Comparison of ENCODE assay signal across 15 cellular contexts in genomic region chr9:96158147-96158546, GRCh38.
DNase-seq lines count a peak whose midpoint lies in the region; ATAC-seq and TF ChIP-seq lines count a peak whose summit lies in the region.
"Had no signal": no experiment of that assay in that cellular context is flagged by ENCODE, and none has a peak within 500 bp of the region (broad histone marks: within the 10 kb centered on the region; RNA-seq: fewer than 3 reads in every experiment).

No MANE protein-coding gene starts in this region.

- H3K9me3 ChIP-seq in BLaER1 treated with 17β-estradiol and CSF1 and Interleukin-3, amounts not matched to agents 10 nM and 100 nM (replicated peaks in 1 of 11), result peaks cover 0 to 20% (median 6%) of the 10 kb centered on the region in 11 experiments; a peak in 10 of 22 replicates
- H3K9me3 ChIP-seq in WERI-Rb-1 (ENCODE audit: severe bottlenecking), result no peaks in the 10 kb centered on the region
- H3K9me3 ChIP-seq in osteoblast (ENCODE audit: low read depth, low read length), result no peaks in the 10 kb centered on the region
- H3K9me3 ChIP-seq in mucosa of descending colon, result no peaks in the 10 kb centered on the region
- H3K9me3 ChIP-seq: A549 had no signal

- ATAC-seq in GM23338 (no peak), GM21447 (IDR thresholded peaks at IDR 0.05; ENCODE audit: unreplicated experiment) (no peak), mucosa of descending colon (no peak)
- ATAC-seq: A549, HCT116 had no signal

- H3K4me3 Mint-ChIP-seq in GM23338, result no peak overlapping the region
- H3K4me3 Mint-ChIP-seq: CD4-positive, CD25-positive, alpha-beta regulatory T cell; IgD-negative memory B cell had no signal

- no peaks in the 10 kb centered on the region for H4K20me1 ChIP-seq in BLaER1 treated with 17β-estradiol and CSF1 and Interleukin-3, amounts not matched to agents 10 nM and 100 nM
- H4K20me1 ChIP-seq in GM23338 (replicated peaks; ENCODE audit: insufficient read depth), result no peaks in the 10 kb centered on the region
- no peaks in the 10 kb centered on the region for H4K20me1 ChIP-seq in osteoblast (ENCODE audit: insufficient read depth, low read length)

- no peaks in the 10 kb centered on the region for H3F3A ChIP-seq in GM23338 (replicated peaks; ENCODE audit: low read depth)

- no peaks in the 10 kb centered on the region for H3K36me3 Mint-ChIP-seq in GM23338 (ENCODE audit: low read depth)
- H3K36me3 Mint-ChIP-seq: CD4-positive, CD25-positive, alpha-beta regulatory T cell; IgD-negative memory B cell had no signal

- intact Hi-C loops in mucosa of descending colon (cut with DNase I, micrococcal nuclease), result no loop called here

- no peak overlapping the region for H3K27ac Mint-ChIP-seq in GM23338
- H3K27ac Mint-ChIP-seq: IgD-negative memory B cell had no signal

- H3K4me1 ChIP-seq in BLaER1 treated with 17β-estradiol and CSF1 and Interleukin-3, amounts not matched to agents 10 nM and 100 nM, result peaks cover 57 to 76% (median 72%) of the 10 kb centered on the region in 10 experiments
- H3K4me1 ChIP-seq in GM23338 (ENCODE audit: insufficient read depth), result peaks cover 3% of the 10 kb centered on the region; the same call in 1 of the 2 replicates
- H3K4me1 ChIP-seq in osteoblast (ENCODE audit: insufficient read depth, low read length), result no peaks in the 10 kb centered on the region
- H3K4me1 ChIP-seq in mucosa of descending colon (ENCODE audit: low read depth), result no peaks in the 10 kb centered on the region
- H3K4me1 ChIP-seq: A549 had no signal

- H3K9me3 Mint-ChIP-seq in GM23338, result no peaks in the 10 kb centered on the region; the same call in 2 of the 3 replicates

- peak overlapping the region in 5 of 11 experiments; percentile 14 to 68 (median 53); a peak in 7 of 22 replicates for H3K27ac ChIP-seq in BLaER1 treated with 17β-estradiol and CSF1 and Interleukin-3, amounts not matched to agents 10 nM and 100 nM
- H3K27ac ChIP-seq in GM23338 (ENCODE audit: low read depth) (no peak overlapping the region), WERI-Rb-1 (no peak overlapping the region), osteoblast (ENCODE audit: low read depth, low read length) (no peak overlapping the region)
- H3K27ac ChIP-seq: A549, KMS-11 had no signal

- H3K4me2 ChIP-seq in BLaER1 treated with 17β-estradiol and CSF1 and Interleukin-3, amounts not matched to agents 10 nM and 100 nM, result peak overlapping the region; percentile 48 to 81 (median 72)
- no peak overlapping the region for H3K4me2 ChIP-seq in GM23338
- H3K4me2 ChIP-seq in osteoblast (ENCODE audit: insufficient read depth, low read length), result no peak overlapping the region
- H3K4me2 ChIP-seq: A549, KMS-11 had no signal

- H3K79me2 ChIP-seq in GM23338 (replicated peaks; ENCODE audit: insufficient read depth) (no peaks in the 10 kb centered on the region), osteoblast (ENCODE audit: insufficient read depth, low read length) (no peaks in the 10 kb centered on the region)

- no peak overlapping the region for H3K9ac ChIP-seq in BLaER1 treated with 17β-estradiol and CSF1 and Interleukin-3, amounts not matched to agents 10 nM and 100 nM
- H3K9ac ChIP-seq: KMS-11 had no signal

- no peak overlapping the region for H3K4me3 ChIP-seq in BLaER1 treated with 17β-estradiol and CSF1 and Interleukin-3, amounts not matched to agents 10 nM and 100 nM
- H3K4me3 ChIP-seq in GM23338 (no peak overlapping the region), WERI-Rb-1 (ENCODE audit: low read depth, low read length) (no peak overlapping the region), osteoblast (ENCODE audit: insufficient read depth, low read length) (no peak overlapping the region), mucosa of descending colon (no peak overlapping the region)
- H3K4me3 ChIP-seq: A549 had no signal

- H2AFZ ChIP-seq in GM23338, result peak overlapping the region; percentile 18; the same call in 1 of the 2 replicates
- no peak overlapping the region for H2AFZ ChIP-seq in osteoblast (ENCODE audit: low read length)

- TF ChIP-seq CTCF in GM23338 (conservative IDR thresholded peaks at IDR 0.05; ENCODE audit: low read depth in 2 of 2) (no peak), WERI-Rb-1 (IDR thresholded peaks at IDR 0.05; ENCODE audit: low read depth, low read length) (no peak), osteoblast (IDR thresholded peaks at IDR 0.05; ENCODE audit: extremely low read depth, low read depth, low read length) (no peak), mucosa of descending colon (IDR thresholded peaks at IDR 0.05) (no peak)

- H3K9me2 ChIP-seq in GM23338 (ENCODE audit: insufficient read depth), result peaks cover 9% of the 10 kb centered on the region; the same call in 1 of the 2 replicates

- DNase-seq in GM23338 (ENCODE audit: low spot score), result no peak
- peak; percentile 3 for DNase-seq in WERI-Rb-1
- peak; percentile 11 for DNase-seq in osteoblast (ENCODE audit: insufficient read length, low spot score, missing footprints)
- DNase-seq in HuH-7.5 (ENCODE audit: low spot score), result no peak
- no peak for DNase-seq in mucosa of descending colon
- DNase-seq: Calu3; CD4-positive, CD25-positive, alpha-beta regulatory T cell; DMS 273 treated with DMSO at 0.1 percent for 48 hours; DMS79 had no signal

- peaks cover 12% of the 10 kb centered on the region for H3K4me1 Mint-ChIP-seq in GM23338

- no peaks in the 10 kb centered on the region for H3K36me3 ChIP-seq in BLaER1 treated with 17β-estradiol and CSF1 and Interleukin-3, amounts not matched to agents 10 nM and 100 nM
- H3K36me3 ChIP-seq in GM23338 (ENCODE audit: insufficient read depth), result no peaks in the 10 kb centered on the region
- no peaks in the 10 kb centered on the region for H3K36me3 ChIP-seq in WERI-Rb-1
- no peaks in the 10 kb centered on the region for H3K36me3 ChIP-seq in osteoblast (ENCODE audit: insufficient read depth, low read length)
- no peaks in the 10 kb centered on the region for H3K36me3 ChIP-seq in mucosa of descending colon (ENCODE audit: low read depth)

- H3K27me3 ChIP-seq in BLaER1 treated with 17β-estradiol and CSF1 and Interleukin-3, amounts not matched to agents 10 nM and 100 nM, result no peaks in the 10 kb centered on the region
- H3K27me3 ChIP-seq in GM23338 (ENCODE audit: insufficient read depth) (no peaks in the 10 kb centered on the region), WERI-Rb-1 (ENCODE audit: insufficient read depth, low read depth, severe bottlenecking) (no peaks in the 10 kb centered on the region), osteoblast (ENCODE audit: insufficient read depth, low read length) (peaks cover 3% of the 10 kb centered on the region)

- H3K27me3 Mint-ChIP-seq in GM23338 (ENCODE audit: insufficient read depth, low read depth, poor library complexity), result peaks cover 2% of the 10 kb centered on the region

TF ChIP-seq in GM23338, 12 proteins besides CTCF, POLR2A, EP300 and RAD21 (continues in another document):
- TF ChIP-seq STAT1 (IDR thresholded peaks at IDR 0.05; ENCODE audit: unreplicated experiment) (no peak), JUNB (IDR thresholded peaks at IDR 0.05; ENCODE audit: unreplicated experiment) (no peak), ETS1 (IDR thresholded peaks at IDR 0.05) (no peak), CREB1 (CRISPR knock-in tag; IDR thresholded peaks at IDR 0.05; ENCODE audit: low read depth) (no peak), ZNF114 (CRISPR knock-in tag; IDR thresholded peaks at IDR 0.05) (no peak), EZH2 (IDR thresholded peaks at IDR 0.05; ENCODE audit: low read depth, unreplicated experiment) (no peak), REST (IDR thresholded peaks at IDR 0.05; ENCODE audit: unreplicated experiment) (no peak), ZNF331 (CRISPR knock-in tag; IDR thresholded peaks at IDR 0.05; ENCODE audit: low read depth) (no peak), NANOG (IDR thresholded peaks at IDR 0.05; ENCODE audit: borderline replicate concordance) (no peak), POLR2AphosphoS5 (IDR thresholded peaks at IDR 0.05; ENCODE audit: low read depth) (no peak)

Comparison
In these comparisons a context has a peak if more than half of its experiments do, and no peak if none do; other contexts are left out.
1. H3K4me2 ChIP-seq: peak in BLaER1 treated with 17β-estradiol and CSF1 and Interleukin-3, amounts not matched to agents 10 nM and 100 nM (11 of 11); none in GM23338 (single experiment) and osteoblast (single experiment).
2. DNase-seq: peak in WERI-Rb-1 (single experiment) and osteoblast (single experiment); none in GM23338 (single experiment), HuH-7.5 (single experiment) and mucosa of descending colon (0 of 3).